Comparison of ENCODE assay signal across 8 cellular contexts in genomic region chr17:6070895-6071511, GRCh38. TPM values are rescaled to one million over a fixed set of nuclear protein-coding genes. Genes with fewer than 3 reads are reported as not detected.
A peak's percentile ranks its signal among the peaks of the same experiment; 100 is the strongest.
DNase-seq lines count a peak whose midpoint lies in the region; ATAC-seq and TF ChIP-seq lines count a peak whose summit lies in the region.

No MANE protein-coding gene starts in this region.

- H3K36me3 ChIP-seq in mammary epithelial cell (ENCODE audit: insufficient read depth, low read length) (no peaks in the 10 kb centered on the region), mesodermal cell (ENCODE audit: control insufficient read depth, insufficient read depth, low read length) (no peaks in the 10 kb centered on the region), upper lobe of right lung (no peaks in the 10 kb centered on the region)

- BruUV-seq in MCF 10A (replicated peaks; lab: Mats Ljungman, UMichigan): no TSS peak
- no TSS peak for BruUV-seq in mammary epithelial cell (replicated peaks; lab: Mats Ljungman, UMichigan)

- ATAC-seq in upper lobe of right lung (peak; percentile 3), GM21717 (IDR thresholded peaks at IDR 0.05; ENCODE audit: unreplicated experiment) (no peak), HG03280 (IDR thresholded peaks at IDR 0.05; ENCODE audit: unreplicated experiment) (no peak)

- no peak overlapping the region for H3K27ac Mint-ChIP-seq in MCF 10A (ENCODE audit: low read depth, unreplicated experiment)

- H3K36me3 Mint-ChIP-seq in MCF 10A (ENCODE audit: insufficient read depth, unreplicated experiment): no peaks in the 10 kb centered on the region

- in situ Hi-C loops in mammary epithelial cell (cut with MboI; ENCODE audit: low sequenced_read_pairs in 2 of 2): no loop called here

- H3K27me3 ChIP-seq in mammary epithelial cell (ENCODE audit: insufficient read depth, low read length) (peaks cover 18% of the 10 kb centered on the region), upper lobe of right lung (peaks cover 26% of the 10 kb centered on the region)

- H3K9me3 ChIP-seq in mammary epithelial cell (replicated peaks; ENCODE audit: insufficient read depth, low read length) (no peaks in the 10 kb centered on the region), mesodermal cell (ENCODE audit: control insufficient read depth, low read length) (no peaks in the 10 kb centered on the region), upper lobe of right lung (no peaks in the 10 kb centered on the region)

- H3K79me2 ChIP-seq in mammary epithelial cell (ENCODE audit: insufficient read depth, low read length): no peaks in the 10 kb centered on the region

- no peaks in the 10 kb centered on the region for H4K20me1 ChIP-seq in mammary epithelial cell (ENCODE audit: insufficient read depth, low read length)

- TF ChIP-seq CTCF in MCF 10A (IDR thresholded peaks at IDR 0.05; ENCODE audit: unreplicated experiment) (no peak), mammary epithelial cell (conservative IDR thresholded peaks at IDR 0.05 in 1 of 2, IDR thresholded peaks at IDR 0.05 in 1 of 2; ENCODE audit: extremely low read depth in 1 of 2, insufficient read depth in 1 of 2, low read depth in 1 of 2, low read length in 2 of 2) (no peak), upper lobe of right lung (IDR thresholded peaks at IDR 0.05) (no peak)

- peaks cover 55% of the 10 kb centered on the region for H3K27me3 Mint-ChIP-seq in MCF 10A (ENCODE audit: insufficient read depth, unreplicated experiment)

- intact Hi-C loops in MCF 10A (cut with micrococcal nuclease) (no loop called here), mammary epithelial cell (cut with micrococcal nuclease) (loop anchor here (10.0 kb wide), 1 partner anchor 204 kb away; no protein-coding TSS in a partner anchor), upper lobe of right lung (cut with DNase I) (no loop called here)

- no peak overlapping the region for H3K4me2 ChIP-seq in mammary epithelial cell (ENCODE audit: insufficient read depth, low read depth, low read length)

- no peak overlapping the region for H3K9ac ChIP-seq in mammary epithelial cell (ENCODE audit: insufficient read depth, low read length)

- no peak overlapping the region for H2AFZ ChIP-seq in mammary epithelial cell (ENCODE audit: low read depth, low read length)

- no peaks in the 10 kb centered on the region for H3K9me3 Mint-ChIP-seq in MCF 10A (ENCODE audit: unreplicated experiment)

- H3K4me1 Mint-ChIP-seq in MCF 10A (ENCODE audit: insufficient read depth, unreplicated experiment): peaks cover 12% of the 10 kb centered on the region

- H3K4me3 ChIP-seq in mammary epithelial cell (replicated peaks in 1 of 3; ENCODE audit: insufficient read depth in 1 of 3, low read depth in 2 of 3, low read length in 3 of 3) (no peak overlapping the region), mesodermal cell (ENCODE audit: extremely low read depth, insufficient read depth, low read length, poor library complexity, severe bottlenecking) (peak overlapping the region; percentile 44), upper lobe of right lung (peak overlapping the region; percentile 50)

- CTCF ChIA-PET in MCF 10A (lab: Yijun Ruan, JAX) (interaction anchor here (0.7 kb wide), 2 partner anchors 431 to 539 kb away, joined by 3 read pairs; no protein-coding TSS in a partner anchor), mammary epithelial cell (lab: Charles Lee; ENCODE audit: low non-redundant PET) (no interaction called here)

- WGBS in mammary epithelial cell (ENCODE audit: low coverage, missing lambda C conversion rate): 5% methylated on average over 21 of the region's 42 CpGs
- WGBS in mesodermal cell (ENCODE audit: insufficient coverage in 2 of 2), 2 experiments: 2 to 4% methylated on average over 31 to 35 of the region's 42 CpGs

- H3K4me3 Mint-ChIP-seq in MCF 10A (ENCODE audit: unreplicated experiment): peak overlapping the region; percentile 38

- no peak for DNase-seq in MCF 10A (ENCODE audit: unreplicated experiment)
- no peak for DNase-seq in mammary epithelial cell
- peak; percentile 68 for DNase-seq in ecto neural progenitor cell (ENCODE audit: low spot score)
- DNase-seq in upper lobe of right lung: no peak
- no peak for DNase-seq in central memory CD4-positive, alpha-beta T cell

- dilution Hi-C loops in mammary epithelial cell (cut with HindIII; ENCODE audit: low sequenced_read_pairs): loop anchor here (5.0 kb wide), 1 partner anchor 51 kb away; no protein-coding TSS in a partner anchor

- POLR2A ChIA-PET in MCF 10A (lab: Yijun Ruan, JAX): no interaction called here

- H3K27ac ChIP-seq in mammary epithelial cell (ENCODE audit: insufficient read depth, low read depth, low read length) (no peak overlapping the region), mesodermal cell (ENCODE audit: low read depth, low read length, severe bottlenecking) (no peak overlapping the region), upper lobe of right lung (no peak overlapping the region)

- H3K4me1 ChIP-seq in mammary epithelial cell (ENCODE audit: insufficient read depth, low read length) (no peaks in the 10 kb centered on the region), mesodermal cell (ENCODE audit: control insufficient read depth, insufficient read depth, low read length, poor library complexity, severe bottlenecking) (peaks cover 15% of the 10 kb centered on the region), upper lobe of right lung (peaks cover 4% of the 10 kb centered on the region)

RNA-seq across cellular contexts. Expression of gene WSCD1, which starts 0.8 kb away (rescaled TPM):
- total RNA-seq in MCF 10A (2022) (0.44 TPM in 1 of 2 replicates, not detected in the other), mammary epithelial cell (not detected), upper lobe of right lung (7.7 TPM)
- not detected for polyA plus RNA-seq in mammary epithelial cell
- polyA minus RNA-seq in mammary epithelial cell: not detected
- polyA plus RNA-seq in mesodermal cell (2013, experiment 1 of 2): 6.8 TPM
- 4.7 TPM for polyA plus RNA-seq in mesodermal cell (2013, experiment 2 of 2)

Comparison
In these comparisons a context has a peak if more than half of its experiments do, and no peak if none do; other contexts are left out.
1. H3K4me3 ChIP-seq: peak in mesodermal cell (single experiment) and upper lobe of right lung (single experiment); none in mammary epithelial cell (0 of 3).